In the genomic region with DNA sequence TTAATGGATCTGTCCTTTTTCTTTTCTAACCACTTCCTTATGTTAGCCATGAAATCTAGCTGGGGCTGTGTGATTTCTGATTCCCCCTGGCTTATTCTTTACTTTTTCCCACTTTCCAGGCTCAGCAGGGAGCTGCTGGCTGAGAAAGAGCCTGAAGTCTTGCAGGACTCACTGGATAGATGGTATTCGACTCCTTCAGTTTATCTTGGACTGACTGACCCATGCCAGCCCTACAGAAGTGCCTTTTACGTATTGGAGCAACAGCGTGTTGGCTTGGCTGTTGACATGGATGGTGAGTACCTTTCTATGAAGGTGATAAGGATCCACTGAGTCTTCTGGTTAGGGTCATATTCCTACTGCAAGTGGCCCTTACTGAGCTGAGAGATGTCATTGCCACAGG, we compare ENCODE assay signal across 8 cellular contexts. TPM values are rescaled to one million over a fixed set of nuclear protein-coding genes. Genes with fewer than 3 reads are reported as not detected.
DNase-seq lines count a peak whose midpoint lies in the region; ATAC-seq and TF ChIP-seq lines count a peak whose summit lies in the region.
"Not testable (repeated sequence)": the region's sequence is repeated elsewhere in the genome, so short reads cannot be mapped to it uniquely, and the experiment has no call there.

No MANE protein-coding gene starts in this region.

- H2AFZ ChIP-seq in OCI-LY7 (ENCODE audit: low read length): not testable (repeated sequence)

- H3K36me3 ChIP-seq in OCI-LY7 (ENCODE audit: insufficient read depth, low read length): peaks cover 16% of the 10 kb centered on the region
- not testable (repeated sequence) for H3K36me3 ChIP-seq in transverse colon

- DNase-seq in ELR (ENCODE audit: low read depth): peak; percentile 1
- DNase-seq in M059J (ENCODE audit: low read depth): peak; percentile 0
- not testable (repeated sequence) for DNase-seq in OCI-LY7 (ENCODE audit: low spot score)
- DNase-seq in activated T-cell treated with anti-CD3 and anti-CD28 coated beads, Interleukin-2, amount 50 U/mL, for 48 hours: peak; percentile 20 to 24
- DNase-seq in central memory CD8-positive, alpha-beta T cell (ENCODE audit: low spot score in 2 of 2): peak in 1 of 2 donors; percentile 13
- peak; percentile 6 for DNase-seq in fibroblast of gingiva (ENCODE audit: low read depth)
- peak; percentile 88 for DNase-seq in mesenteric fat pad (ENCODE audit: low spot score)
- peak; percentile 11 for DNase-seq in transverse colon

- H3K27ac ChIP-seq in OCI-LY7 (ENCODE audit: low read depth, low read length, poor library complexity, severe bottlenecking); transverse colon: not testable (repeated sequence)

- H3K27ac Mint-ChIP-seq in central memory CD8-positive, alpha-beta T cell (ENCODE audit: low read depth): peak overlapping the region; percentile 41

- TF ChIP-seq CTCF in OCI-LY7 (conservative IDR thresholded peaks at IDR 0.05; ENCODE audit: low read length); transverse colon (IDR thresholded peaks at IDR 0.05): not testable (repeated sequence)

- H3K79me2 ChIP-seq in OCI-LY7 (ENCODE audit: insufficient read depth, low read depth, low read length): not testable (repeated sequence)

- not testable (repeated sequence) for H4K20me1 ChIP-seq in OCI-LY7 (ENCODE audit: insufficient read depth, low read length)

- H3K9me3 Mint-ChIP-seq in central memory CD8-positive, alpha-beta T cell: not testable (repeated sequence)

- CTCF ChIA-PET in OCI-LY7 (lab: Charles Lee; ENCODE audit: unreplicated experiment): not testable (repeated sequence)

- BruUV-seq in OCI-LY7 (replicated peaks; lab: Mats Ljungman, UMichigan): TSS peak; percentile 59

- H3K27me3 Mint-ChIP-seq in central memory CD8-positive, alpha-beta T cell: not testable (repeated sequence)

- H3K4me3 Mint-ChIP-seq in central memory CD8-positive, alpha-beta T cell: not testable (repeated sequence)

- WGBS in transverse colon (ENCODE audit: low coverage in 1 of 2), 2 donors: 93% methylated on average over 3 of the region's 3 CpGs; no CpG with 5 or more reads in 1 of the 2 donors

- TF ChIP-seq POLR2A in transverse colon (IDR thresholded peaks at IDR 0.05): not testable (repeated sequence)

- TF ChIP-seq EP300 in transverse colon (IDR thresholded peaks at IDR 0.05; ENCODE audit: low read depth): not testable (repeated sequence)

- H3K9me2 ChIP-seq in OCI-LY7 (ENCODE audit: insufficient read depth, low read length): not testable (repeated sequence)

- in situ Hi-C loops in transverse colon (cut with MboI; ENCODE audit: low pct_ligation_motif_present in 1 of 4, low pct_unique_long_range_greater_than_20kb in 1 of 4, low sequenced_read_pairs in 3 of 4): not testable (repeated sequence)

- POLR2A ChIA-PET in OCI-LY7 (lab: Charles Lee): not testable (repeated sequence)

- intact Hi-C loops in OCI-LY7 (cut with micrococcal nuclease; ENCODE audit: unreplicated experiment); transverse colon (cut with DNase I; ENCODE audit: low total_unique reads): not testable (repeated sequence)

- H3K36me3 Mint-ChIP-seq in central memory CD8-positive, alpha-beta T cell (ENCODE audit: insufficient read depth): peaks cover 19% of the 10 kb centered on the region

- ATAC-seq in central memory CD8-positive, alpha-beta T cell (replicated peaks; ENCODE audit: extremely low read depth, poor library complexity, severe bottlenecking): not testable (repeated sequence)

- not testable (repeated sequence) for H3K4me1 ChIP-seq in OCI-LY7 (ENCODE audit: insufficient read depth, low read length, poor library complexity, severe bottlenecking); transverse colon

- not testable (repeated sequence) for H3K4me1 Mint-ChIP-seq in central memory CD8-positive, alpha-beta T cell

- not testable (repeated sequence) for H3K4me3 ChIP-seq in OCI-LY7 (ENCODE audit: low read depth, low read length, poor library complexity, severe bottlenecking); transverse colon

- not testable (repeated sequence) for H3K27me3 ChIP-seq in transverse colon

- not testable (repeated sequence) for H3K9me3 ChIP-seq in OCI-LY7 (ENCODE audit: low read length); transverse colon

- not testable (repeated sequence) for H3K4me2 ChIP-seq in OCI-LY7 (ENCODE audit: low read length)

RNA-seq across cellular contexts. Expression of a gene that starts 51.3 kb away (rescaled TPM):
- 1.7 and 4.4 TPM in 2 replicates for total RNA-seq in M059J (2014; rRNA removed; shearing (Covaris generic))
- 16.5 and 21.2 TPM in 2 replicates for total RNA-seq in OCI-LY7 (2014; rRNA removed; shearing (Covaris generic))
- total RNA-seq in OCI-LY7 (2022) (33.5 and 36.1 TPM in 2 replicates), mesenteric fat pad (10.8 TPM), transverse colon (10 to 100 TPM; 10.8 to 21.1 (median 13.9) TPM)
